8 cellular contexts compared by ENCODE assay signal in genomic region chr10:114045071-114045737, GRCh38. TPM values are rescaled to one million over a fixed set of nuclear protein-coding genes. Genes with fewer than 3 reads are reported as not detected.
A peak's percentile ranks its signal among the peaks of the same experiment; 100 is the strongest.
DNase-seq lines count a peak whose midpoint lies in the region; ATAC-seq and TF ChIP-seq lines count a peak whose summit lies in the region.

No MANE protein-coding gene starts in this region.

- CTCF ChIA-PET in activated CD8-positive, alpha-beta memory T cell treated with anti-CD3 and anti-CD28 coated beads, Interleukin-2, amount 10 ng/mL, durations not matched to agents 7 days and 5 days (lab: Charles Lee), result interaction anchor here (1.7 kb wide), 1 partner anchor 28 kb away, joined by 5 read pairs; no protein-coding TSS in a partner anchor

- TF ChIP-seq CTCF in left ventricle myocardium inferior (IDR thresholded peaks at IDR 0.05; ENCODE audit: borderline replicate concordance) (no peak), sigmoid colon (IDR thresholded peaks at IDR 0.05) (no peak)

- WGBS in sigmoid colon, 2 donors, result 2 to 3% methylated on average over 79 of the region's 79 CpGs

- H3K27ac ChIP-seq in left ventricle myocardium inferior (replicated peaks), result peak overlapping the region; percentile 95
- peak overlapping the region; percentile 86 to 93 (median 88) for H3K27ac ChIP-seq in sigmoid colon

- ATAC-seq in activated CD8-positive, alpha-beta memory T cell treated with anti-CD3 and anti-CD28 coated beads, Interleukin-2, amount 10 ng/mL, durations not matched to agents 7 days and 5 days, result peak; percentile 49
- ATAC-seq in GM21360 (IDR thresholded peaks at IDR 0.05; ENCODE audit: unreplicated experiment), result no peak

- H3K36me3 Mint-ChIP-seq in activated CD8-positive, alpha-beta memory T cell treated with anti-CD3 and anti-CD28 coated beads, Interleukin-2, amount 10 ng/mL, durations not matched to agents 7 days and 5 days, result peaks cover 5% of the 10 kb centered on the region

- H3K4me3 ChIP-seq in left ventricle myocardium inferior, result peak overlapping the region; percentile 77
- peak overlapping the region; percentile 23 to 59 (median 58) for H3K4me3 ChIP-seq in sigmoid colon

- intact Hi-C loops in left ventricle myocardium inferior (cut with micrococcal nuclease) (no loop called here), sigmoid colon (cut with DNase I) (loop anchor here (5.0 to 10.0 kb wide), 2 partner anchors 52 to 90 kb away; no protein-coding TSS in a partner anchor)

- H3K27me3 Mint-ChIP-seq in activated CD8-positive, alpha-beta memory T cell treated with anti-CD3 and anti-CD28 coated beads, Interleukin-2, amount 10 ng/mL, durations not matched to agents 7 days and 5 days, result peaks cover 80% of the 10 kb centered on the region

- peaks cover 33% of the 10 kb centered on the region for H3K4me1 Mint-ChIP-seq in activated CD8-positive, alpha-beta memory T cell treated with anti-CD3 and anti-CD28 coated beads, Interleukin-2, amount 10 ng/mL, durations not matched to agents 7 days and 5 days

- H3K9me3 Mint-ChIP-seq in activated CD8-positive, alpha-beta memory T cell treated with anti-CD3 and anti-CD28 coated beads, Interleukin-2, amount 10 ng/mL, durations not matched to agents 7 days and 5 days (ENCODE audit: low read depth), result no peaks in the 10 kb centered on the region

- peak overlapping the region; percentile 69 for H3K27ac Mint-ChIP-seq in activated CD8-positive, alpha-beta memory T cell treated with anti-CD3 and anti-CD28 coated beads, Interleukin-2, amount 10 ng/mL, durations not matched to agents 7 days and 5 days

- DNase-seq in stimulated activated CD4-positive, alpha-beta T cell treated with anti-CD3 and anti-CD28 coated beads, Interleukin-15, amount 100 ng/mL, for 24 hours, result peak; percentile 36
- no peak for DNase-seq in stimulated activated CD4-positive, alpha-beta T cell treated with anti-CD3 and anti-CD28 coated beads, Interleukin-4, amount 100 ng/mL, for 24 hours
- DNase-seq in activated CD8-positive, alpha-beta memory T cell treated with anti-CD3 and anti-CD28 coated beads, Interleukin-2, amount 10 ng/mL, durations not matched to agents 7 days and 5 days, result peak; percentile 52
- DNase-seq in left ventricle myocardium inferior (peak; percentile 46), sigmoid colon (peak; percentile 75), T1000 (lab: John Stamatoyannopoulos, UW) (no peak)
- no peak for DNase-seq in activated CD4-positive, CD25-positive, alpha-beta regulatory T cell (lab: John Stamatoyannopoulos, UW)

- no peaks in the 10 kb centered on the region for H3K36me3 ChIP-seq in left ventricle myocardium inferior
- no peaks in the 10 kb centered on the region for H3K36me3 ChIP-seq in sigmoid colon

- H3K4me1 ChIP-seq in left ventricle myocardium inferior (peaks cover 47% of the 10 kb centered on the region), sigmoid colon (peaks cover 0 to 37% (median 35%) of the 10 kb centered on the region in 4 donors)

- H3K9me3 ChIP-seq in left ventricle myocardium inferior (replicated peaks) (no peaks in the 10 kb centered on the region), sigmoid colon (no peaks in the 10 kb centered on the region)

- H3K4me3 Mint-ChIP-seq in activated CD8-positive, alpha-beta memory T cell treated with anti-CD3 and anti-CD28 coated beads, Interleukin-2, amount 10 ng/mL, durations not matched to agents 7 days and 5 days, result peak overlapping the region; percentile 65

- no peak for TF ChIP-seq POLR2A in sigmoid colon (IDR thresholded peaks at IDR 0.05)

- no peak for TF ChIP-seq EP300 in sigmoid colon (IDR thresholded peaks at IDR 0.05)

- H3K27me3 ChIP-seq in left ventricle myocardium inferior (ENCODE audit: low read depth), result peaks cover 8% of the 10 kb centered on the region
- H3K27me3 ChIP-seq in sigmoid colon, result peaks cover 0 to 34% (median 17%) of the 10 kb centered on the region in 3 donors

RNA-seq across cellular contexts. Expression of gene ADRB1, which starts 1.5 kb away (rescaled TPM):
- total RNA-seq in activated CD8-positive, alpha-beta memory T cell treated with anti-CD3 and anti-CD28 coated beads, Interleukin-2, amount 10 ng/mL, durations not matched to agents 7 days and 5 days, result 1 to 10 TPM; 2.3 to 2.8 TPM
- total RNA-seq in left ventricle myocardium inferior, result 35.0 TPM
- 10 to 100 TPM in 1 of 4 donors, 1 to 10 TPM in 3; 1.4 to 34.5 (median 3.2) TPM for total RNA-seq in sigmoid colon
- polyA plus RNA-seq in sigmoid colon, result under 1 TPM; 0.23 to 0.60 (median 0.55) TPM

Comparison
In these comparisons a context has a peak if more than half of its experiments do, and no peak if none do; other contexts are left out.
1. DNase-seq: peak in stimulated activated CD4-positive, alpha-beta T cell treated with anti-CD3 and anti-CD28 coated beads, Interleukin-15, amount 100 ng/mL, for 24 hours (single experiment), activated CD8-positive, alpha-beta memory T cell treated with anti-CD3 and anti-CD28 coated beads, Interleukin-2, amount 10 ng/mL, durations not matched to agents 7 days and 5 days (single experiment), left ventricle myocardium inferior (single experiment) and sigmoid colon (single experiment); none in stimulated activated CD4-positive, alpha-beta T cell treated with anti-CD3 and anti-CD28 coated beads, Interleukin-4, amount 100 ng/mL, for 24 hours (single experiment), T1000 (single experiment) and activated CD4-positive, CD25-positive, alpha-beta regulatory T cell (0 of 4).